Comparison of ENCODE assay signal across 8 cellular contexts in genomic region chr2:31235504-31235902, GRCh38. TPM values are rescaled to one million over a fixed set of nuclear protein-coding genes. Genes with fewer than 3 reads are reported as not detected.
DNase-seq lines count a peak whose midpoint lies in the region; ATAC-seq and TF ChIP-seq lines count a peak whose summit lies in the region.

No MANE protein-coding gene starts in this region.

- DNase-seq in ELF-1 (ENCODE audit: low read depth, low spot score) (peak; percentile 15), erythroblast (lab: John Stamatoyannopoulos, UW) (peak; percentile 16 to 21), renal cortical epithelial cell (ENCODE audit: low read depth) (peak; percentile 90), HEK293T (ENCODE audit: extremely low spot score) (no peak), NCI-H510A treated with DMSO at 0.1 percent for 48 hours (lab: John Stamatoyannopoulos, UW) (no peak)
- no peak for DNase-seq in activated CD4-positive, alpha-beta memory T cell treated with anti-CD3 and anti-CD28 coated beads for 36 hours

- no peaks in the 10 kb centered on the region for H3K27me3 Mint-ChIP-seq in activated CD4-positive, alpha-beta memory T cell treated with anti-CD3 and anti-CD28 coated beads for 36 hours

- no peaks in the 10 kb centered on the region for H3K36me3 Mint-ChIP-seq in activated CD4-positive, alpha-beta memory T cell treated with anti-CD3 and anti-CD28 coated beads for 36 hours

- POLR2A ChIA-PET in HEK293T (lab: Yijun Ruan, JAX): no interaction called here
- POLR2A ChIA-PET in activated CD4-positive, alpha-beta memory T cell treated with anti-CD3 and anti-CD28 coated beads for 36 hours (lab: Charles Lee): interaction anchor here (0.6 kb wide), 1 partner anchor 68 kb away, joined by 3 read pairs; no protein-coding TSS in a partner anchor

- no peak overlapping the region for H3K27ac Mint-ChIP-seq in activated CD4-positive, alpha-beta memory T cell treated with anti-CD3 and anti-CD28 coated beads for 36 hours

- H3K4me3 Mint-ChIP-seq in activated CD4-positive, alpha-beta memory T cell treated with anti-CD3 and anti-CD28 coated beads for 36 hours: no peak overlapping the region

- H3K4me1 Mint-ChIP-seq in activated CD4-positive, alpha-beta memory T cell treated with anti-CD3 and anti-CD28 coated beads for 36 hours (ENCODE audit: low read depth): peaks cover 16% of the 10 kb centered on the region

- intact Hi-C loops in activated CD4-positive, alpha-beta memory T cell treated with anti-CD3 and anti-CD28 coated beads for 36 hours (cut with micrococcal nuclease): no loop called here

- no peaks in the 10 kb centered on the region for H3K9me3 Mint-ChIP-seq in activated CD4-positive, alpha-beta memory T cell treated with anti-CD3 and anti-CD28 coated beads for 36 hours

- TF ChIP-seq POLR2A in erythroblast (IDR thresholded peaks at IDR 0.05; ENCODE audit: low read length): no peak

- CTCF ChIA-PET in HEK293T (lab: Yijun Ruan, JAX): no interaction called here
- CTCF ChIA-PET in activated CD4-positive, alpha-beta memory T cell treated with anti-CD3 and anti-CD28 coated beads for 36 hours (lab: Charles Lee): no interaction called here

- ATAC-seq in SK-N-SH treated with all-trans-retinoic acid at 6 μM for 48 hours (peak; percentile 47), HG02885 (IDR thresholded peaks at IDR 0.05; ENCODE audit: poor library complexity, unreplicated experiment) (no peak)

TF ChIP-seq in SK-N-SH treated with all-trans-retinoic acid at 6 μM for 48 hours, 23 proteins besides CTCF, POLR2A, EP300 and RAD21:
- TF ChIP-seq ISL1 (CRISPR knock-in tag; IDR thresholded peaks at IDR 0.05) (peak; percentile 48), CREB5 (CRISPR knock-in tag; IDR thresholded peaks at IDR 0.05; ENCODE audit: low read depth) (no peak), ARNTL (CRISPR knock-in tag; IDR thresholded peaks at IDR 0.05; ENCODE audit: borderline replicate concordance, low read depth) (no peak), GLIS3 (CRISPR knock-in tag; IDR thresholded peaks at IDR 0.05) (no peak), CSDC2 (CRISPR knock-in tag; IDR thresholded peaks at IDR 0.05) (peak; percentile 57; the same call in 1 of the 2 replicates), ESRRG (CRISPR knock-in tag; IDR thresholded peaks at IDR 0.05) (no peak), ZFP3 (CRISPR knock-in tag; IDR thresholded peaks at IDR 0.05) (peak; percentile 30; the same call in 1 of the 2 replicates), CSRNP3 (CRISPR knock-in tag; IDR thresholded peaks at IDR 0.05) (no peak; the same call in 1 of the 2 replicates), ZNF8 (CRISPR knock-in tag; IDR thresholded peaks at IDR 0.05) (no peak), BACH2 (CRISPR knock-in tag; IDR thresholded peaks at IDR 0.05; ENCODE audit: borderline replicate concordance) (no peak), ZFP30 (CRISPR knock-in tag; IDR thresholded peaks at IDR 0.05) (no peak), ZNF70 (CRISPR knock-in tag; IDR thresholded peaks at IDR 0.05) (no peak), SNAI2 (CRISPR knock-in tag; IDR thresholded peaks at IDR 0.05) (0 out of 2 replicates have a peak, but pooled peaks have one; percentile 26)

TF ChIP-seq in HEK293T, 16 proteins besides CTCF, POLR2A, EP300 and RAD21:
- TF ChIP-seq L3MBTL2 (conservative IDR thresholded peaks at IDR 0.05) (no peak), PKNOX1 (IDR thresholded peaks at IDR 0.05) (no peak), FOXA1 (IDR thresholded peaks at IDR 0.05) (no peak), ARNT (IDR thresholded peaks at IDR 0.05) (no peak), SP1 (IDR thresholded peaks at IDR 0.05) (no peak), SUZ12 (IDR thresholded peaks at IDR 0.05) (no peak), FOXK2 (IDR thresholded peaks at IDR 0.05) (no peak), LEF1 (IDR thresholded peaks at IDR 0.05; ENCODE audit: borderline replicate concordance) (no peak), NFRKB (IDR thresholded peaks at IDR 0.05) (no peak), TARDBP (IDR thresholded peaks at IDR 0.05) (no peak)

RNA-seq across cellular contexts. Expression of gene EHD3, which starts 1.6 kb away (rescaled TPM):
- total RNA-seq in renal cortical epithelial cell: 5.4 and 9.5 TPM in 2 replicates
- total RNA-seq in activated CD4-positive, alpha-beta memory T cell treated with anti-CD3 and anti-CD28 coated beads for 36 hours: 1 to 10 TPM; 1.4 to 1.5 TPM

RNA-seq across cellular contexts. Expression of gene CAPN14, which starts 18.2 kb away (rescaled TPM):
- total RNA-seq in renal cortical epithelial cell: 0.20 and 1.6 TPM in 2 replicates
- total RNA-seq in activated CD4-positive, alpha-beta memory T cell treated with anti-CD3 and anti-CD28 coated beads for 36 hours: under 1 TPM; 0.19 to 0.39 TPM

Comparison
In these comparisons a context has a peak if more than half of its experiments do, and no peak if none do; other contexts are left out.
1. DNase-seq: peak in ELF-1 (single experiment), erythroblast (2 of 2) and renal cortical epithelial cell (single experiment); none in HEK293T (single experiment), NCI-H510A treated with DMSO at 0.1 percent for 48 hours (single experiment) and activated CD4-positive, alpha-beta memory T cell treated with anti-CD3 and anti-CD28 coated beads for 36 hours (single experiment).